In the genomic region with DNA sequence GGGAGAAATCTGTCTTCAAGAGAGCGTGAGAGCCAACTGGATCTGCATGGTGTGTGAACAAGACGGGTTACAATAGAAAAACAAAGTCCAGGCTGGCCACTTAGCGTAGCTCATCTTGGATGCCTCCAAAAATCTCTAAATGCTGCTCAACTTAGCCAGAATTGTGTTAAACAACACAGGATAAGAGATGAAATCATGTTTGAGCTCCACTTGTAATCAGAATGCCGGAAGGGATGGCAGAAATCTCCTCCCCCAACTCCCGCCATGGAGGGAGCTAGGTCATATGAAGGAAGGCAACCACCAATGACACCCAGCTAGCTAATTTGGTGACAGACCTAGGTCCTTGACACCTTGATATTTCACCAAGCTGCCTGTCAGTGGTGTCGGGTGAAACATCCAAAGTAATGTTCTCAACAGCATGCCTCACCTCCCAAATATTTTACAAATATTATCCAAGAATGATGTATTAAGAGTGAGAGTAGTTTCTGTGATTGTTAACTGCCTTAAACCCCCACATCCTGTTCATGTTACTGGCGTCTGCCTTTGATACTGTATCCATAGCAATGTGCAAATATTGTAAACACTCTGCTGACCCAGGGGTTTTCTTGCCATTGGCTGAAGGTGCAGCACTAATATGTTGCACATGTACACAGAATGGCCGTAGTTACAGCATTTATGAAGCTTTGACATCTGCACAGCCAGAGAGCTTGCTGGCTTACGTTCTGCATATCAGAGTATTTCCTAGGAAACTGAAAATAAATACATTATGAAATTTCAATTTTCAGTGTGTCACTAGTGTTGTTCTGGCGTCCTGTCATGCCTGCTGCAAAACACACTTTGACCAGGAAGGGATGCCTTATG, we compare ENCODE assay signal across 9 cellular contexts. TPM values are rescaled to one million over a fixed set of nuclear protein-coding genes. Genes with fewer than 3 reads are reported as not detected.
DNase-seq lines count a peak whose midpoint lies in the region; ATAC-seq and TF ChIP-seq lines count a peak whose summit lies in the region.
"Had no signal": no experiment of that assay in that cellular context is flagged by ENCODE, and none has a peak within 500 bp of the region (broad histone marks: within the 10 kb centered on the region; RNA-seq: fewer than 3 reads in every experiment).

No MANE protein-coding gene starts in this region.

- in situ Hi-C loops in GM13976 (cut with MboI; ENCODE audit: low sequenced_read_pairs, unreplicated experiment) (no loop called here), brain microvascular endothelial cell (cut with HindIII; ENCODE audit: low pct_ligation_motif_present, low sequenced_read_pairs) (no loop called here)

- H3K36me3 ChIP-seq in brain microvascular endothelial cell (replicated peaks), result no peaks in the 10 kb centered on the region

- peak overlapping the region in 3 of 10 donors; percentile 34 to 53 (median 51) for H3K27ac Mint-ChIP-seq in naive thymus-derived CD8-positive, alpha-beta T cell
- H3K27ac Mint-ChIP-seq: stimulated activated naive CD8-positive, alpha-beta T cell treated with anti-CD3 and anti-CD28 coated beads, Interleukin-15, Interleukin-2, amounts not matched to agents 100 ng/mL and 50 ng/mL, for 24 hours had no signal

- H3K27ac ChIP-seq in brain microvascular endothelial cell, result peak overlapping the region; percentile 9

- CTCF ChIA-PET in HEK293T (lab: Yijun Ruan, JAX), result interaction anchor here (0.6 kb wide), 1 partner anchor 85 kb away, joined by 4 read pairs; no protein-coding TSS in a partner anchor

- peak; percentile 73 for ATAC-seq in HG02973 (IDR thresholded peaks at IDR 0.05; ENCODE audit: unreplicated experiment)
- peak; percentile 72 to 80 for ATAC-seq in naive thymus-derived CD8-positive, alpha-beta T cell

- no peak for TF ChIP-seq CTCF in GM13976 (IDR thresholded peaks at IDR 0.05; ENCODE audit: borderline replicate concordance, control extremely low read depth, extremely low read depth, insufficient read depth, missing control alignments)
- TF ChIP-seq CTCF in brain microvascular endothelial cell (IDR thresholded peaks at IDR 0.05; ENCODE audit: low read depth, low read length, missing control alignments), result no peak

- no peaks in the 10 kb centered on the region for H3K27me3 ChIP-seq in brain microvascular endothelial cell (replicated peaks)

- H3K36me3 Mint-ChIP-seq in naive thymus-derived CD8-positive, alpha-beta T cell, result peaks cover 0 to 25% (median 14%) of the 10 kb centered on the region in 3 donors

- no peaks in the 10 kb centered on the region for H3K27me3 Mint-ChIP-seq in naive thymus-derived CD8-positive, alpha-beta T cell
- H3K27me3 Mint-ChIP-seq: stimulated activated naive CD8-positive, alpha-beta T cell treated with anti-CD3 and anti-CD28 coated beads, Interleukin-15, Interleukin-2, amounts not matched to agents 100 ng/mL and 50 ng/mL, for 24 hours had no signal

- peaks cover 0 to 25% (median 10%) of the 10 kb centered on the region in 9 donors for H3K9me3 Mint-ChIP-seq in naive thymus-derived CD8-positive, alpha-beta T cell

- H3K4me3 Mint-ChIP-seq in naive thymus-derived CD8-positive, alpha-beta T cell, result no peak overlapping the region
- H3K4me3 Mint-ChIP-seq: stimulated activated naive CD8-positive, alpha-beta T cell treated with anti-CD3 and anti-CD28 coated beads, Interleukin-15, Interleukin-2, amounts not matched to agents 100 ng/mL and 50 ng/mL, for 24 hours had no signal

- POLR2A ChIA-PET in naive thymus-derived CD8-positive, alpha-beta T cell (lab: Charles Lee), result no interaction called here
- POLR2A ChIA-PET in HEK293T (lab: Yijun Ruan, JAX), result no interaction called here

- peaks cover 0 to 10% (median 4%) of the 10 kb centered on the region in 4 donors for H3K4me1 Mint-ChIP-seq in naive thymus-derived CD8-positive, alpha-beta T cell

- intact Hi-C loops in posterior cingulate gyrus (cut with DNase I), result no loop called here

- peak; percentile 47 for DNase-seq in GM13976 (ENCODE audit: low spot score)
- DNase-seq in brain microvascular endothelial cell, result peak; percentile 74
- DNase-seq in naive thymus-derived CD8-positive, alpha-beta T cell, result peak in 2 of 10 donors; percentile 5 to 16
- no peak for DNase-seq in cerebellum (ENCODE audit: low spot score)
- DNase-seq in posterior cingulate gyrus, result no peak
- DNase-seq in HEK293T (ENCODE audit: extremely low spot score), result no peak
- no peak for DNase-seq in SKM-1 (lab: John Stamatoyannopoulos, UW; ENCODE audit: unreplicated experiment)

- no peak overlapping the region for H3K4me3 ChIP-seq in brain microvascular endothelial cell (ENCODE audit: low read depth, low read length)

TF ChIP-seq in HEK293T, 16 proteins besides CTCF, POLR2A, EP300 and RAD21:
- TF ChIP-seq SP1 (IDR thresholded peaks at IDR 0.05), result no peak
- TF ChIP-seq FOXK2 (IDR thresholded peaks at IDR 0.05), result no peak
- TF ChIP-seq, protein P1, sequence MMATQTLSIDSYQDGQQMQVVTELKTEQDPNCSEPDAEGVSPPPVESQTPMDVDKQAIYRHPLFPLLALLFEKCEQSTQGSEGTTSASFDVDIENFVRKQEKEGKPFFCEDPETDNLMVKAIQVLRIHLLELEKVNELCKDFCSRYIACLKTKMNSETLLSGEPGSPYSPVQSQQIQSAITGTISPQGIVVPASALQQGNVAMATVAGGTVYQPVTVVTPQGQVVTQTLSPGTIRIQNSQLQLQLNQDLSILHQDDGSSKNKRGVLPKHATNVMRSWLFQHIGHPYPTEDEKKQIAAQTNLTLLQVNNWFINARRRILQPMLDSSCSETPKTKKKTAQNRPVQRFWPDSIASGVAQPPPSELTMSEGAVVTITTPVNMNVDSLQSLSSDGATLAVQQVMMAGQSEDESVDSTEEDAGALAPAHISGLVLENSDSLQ (IDR thresholded peaks at IDR 0.05), result no peak

RNA-seq across cellular contexts. Expression of a gene that starts 25.8 kb away (rescaled TPM):
- total RNA-seq in naive thymus-derived CD8-positive, alpha-beta T cell, result 10 to 100 TPM; 12.8 to 13.0 TPM
- 10 to 100 TPM; 25.7 to 40.2 (median 31.1) TPM for polyA plus RNA-seq in naive thymus-derived CD8-positive, alpha-beta T cell
- 12.5 TPM for total RNA-seq in cerebellum

RNA-seq across cellular contexts. Expression of a gene that starts 28.2 kb away (rescaled TPM):
- not detected for total RNA-seq in naive thymus-derived CD8-positive, alpha-beta T cell
- under 1 TPM in 1 of 3 donors, not detected in 2; 0.32 TPM for polyA plus RNA-seq in naive thymus-derived CD8-positive, alpha-beta T cell
- 6.3 TPM for total RNA-seq in cerebellum

Comparison
In these comparisons a context has a peak if more than half of its experiments do, and no peak if none do; other contexts are left out.
1. DNase-seq: peak in GM13976 (single experiment) and brain microvascular endothelial cell (single experiment); none in cerebellum (single experiment), posterior cingulate gyrus (0 of 10), HEK293T (single experiment) and SKM-1 (single experiment).